In the genomic region with DNA sequence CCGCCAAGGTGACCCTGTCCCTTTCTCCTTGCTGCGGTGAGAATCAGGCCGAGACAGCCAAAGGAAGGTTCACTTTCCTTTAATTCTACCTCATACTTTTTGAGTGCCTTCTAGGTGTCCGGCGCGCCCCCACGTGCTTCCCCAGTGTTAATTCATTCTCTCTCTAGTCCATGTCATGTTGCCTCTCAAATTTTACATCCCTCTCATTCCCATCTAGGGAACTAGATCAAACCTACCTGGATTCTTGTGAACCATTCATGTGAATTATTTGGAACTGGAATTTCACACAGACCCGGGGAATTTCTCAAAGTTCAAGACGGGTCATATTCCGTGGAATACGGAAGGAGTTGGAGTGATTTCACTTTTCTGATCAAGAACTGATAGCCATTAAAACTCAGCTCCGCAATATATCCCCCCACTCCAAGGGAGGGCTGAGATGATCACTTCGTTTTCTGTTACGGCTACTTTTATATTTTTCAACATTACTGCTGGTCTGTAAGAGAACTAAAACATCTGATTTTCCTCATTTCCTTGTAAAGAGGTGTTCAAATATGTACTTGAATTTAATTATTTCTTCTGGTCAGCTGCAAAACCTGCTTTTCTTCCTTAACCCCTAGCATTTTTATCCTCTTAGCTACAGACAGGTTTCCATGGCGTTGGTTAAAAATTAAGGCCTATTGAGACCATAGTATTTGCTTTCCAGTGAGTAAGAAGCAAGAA, we compare ENCODE assay signal across 8 cellular contexts. TPM values are rescaled to one million over a fixed set of nuclear protein-coding genes. Genes with fewer than 3 reads are reported as not detected.
DNase-seq lines count a peak whose midpoint lies in the region; ATAC-seq and TF ChIP-seq lines count a peak whose summit lies in the region.

No MANE protein-coding gene starts in this region.

- H3K9me3 ChIP-seq in PC-3 (ENCODE audit: low read length) (no peaks in the 10 kb centered on the region), ectodermal cell (ENCODE audit: control insufficient read depth, low read length) (no peaks in the 10 kb centered on the region)

- ATAC-seq in PC-3 (no peak; the same call in 1 of the 2 replicates), natural killer cell (no peak), HG02588 (IDR thresholded peaks at IDR 0.05; ENCODE audit: unreplicated experiment) (no peak)

- H3K79me2 ChIP-seq in PC-3 (ENCODE audit: low read length), result peaks cover 43% of the 10 kb centered on the region

- H3K4me1 Mint-ChIP-seq in natural killer cell, result peaks cover 43 to 47% of the 10 kb centered on the region in 2 donors

- no peaks in the 10 kb centered on the region for H3K36me3 Mint-ChIP-seq in natural killer cell

- H3K27ac ChIP-seq in PC-3 (ENCODE audit: low read length) (peak overlapping the region; percentile 97), ectodermal cell (ENCODE audit: insufficient read depth, low read depth, low read length, poor library complexity, severe bottlenecking) (peak overlapping the region; percentile 65)

- no peak for DNase-seq in PC-3
- no peak for DNase-seq in natural killer cell
- no peak for DNase-seq in NCI-H187 treated with DMSO at 0.1 percent for 48 hours (lab: John Stamatoyannopoulos, UW)
- no peak for DNase-seq in NCI-H1105 (lab: John Stamatoyannopoulos, UW)
- no peak for DNase-seq in D341Med (ENCODE audit: low spot score)

- peaks cover 27% of the 10 kb centered on the region for H3F3A ChIP-seq in PC-3 (ENCODE audit: low read length, unreplicated experiment)

- TF ChIP-seq CTCF in GM12872 (IDR thresholded peaks at IDR 0.05; ENCODE audit: insufficient read depth, low read depth, low read length) (peak; percentile 24; the same call in 1 of the 3 replicates), PC-3 (conservative IDR thresholded peaks at IDR 0.05; ENCODE audit: low read depth, low read length) (peak; percentile 40), natural killer cell (IDR thresholded peaks at IDR 0.05) (peak; percentile 39)

- H3K9ac ChIP-seq in PC-3 (ENCODE audit: low read length), result peak overlapping the region; percentile 100

- BruUV-seq in PC-3 (replicated peaks; lab: Mats Ljungman, UMichigan), result TSS peak; percentile 77

- CTCF ChIA-PET in PC-3 (lab: Charles Lee), result interaction anchor here (0.6 to 0.7 kb wide), 4 partner anchors 7 to 108 kb away, joined by 3 to 4 read pairs (median 4); no protein-coding TSS in a partner anchor

- intact Hi-C loops in PC-3 (cut with micrococcal nuclease) (loop anchor here (1.0 to 5.0 kb wide), 3 partner anchors 11 to 38 kb away; no protein-coding TSS in a partner anchor), natural killer cell (cut with micrococcal nuclease) (loop anchor here (2.0 to 10.0 kb wide), 3 partner anchors 21 to 1035 kb away; a partner anchor contains a TSS)

- H4K20me1 ChIP-seq in PC-3 (ENCODE audit: low read length), result peaks cover 32% of the 10 kb centered on the region

- 24 to 26% methylated on average over 14 to 15 of the region's 15 CpGs for WGBS in ectodermal cell, 2 experiments

- H3K9me3 Mint-ChIP-seq in natural killer cell, result no peaks in the 10 kb centered on the region

- peaks cover 32% of the 10 kb centered on the region for H3K4me1 ChIP-seq in PC-3 (ENCODE audit: insufficient read depth, low read length)
- peaks cover 33% of the 10 kb centered on the region for H3K4me1 ChIP-seq in ectodermal cell (ENCODE audit: control insufficient read depth, insufficient read depth, low read length)

- peak overlapping the region; percentile 87 for H3K4me3 Mint-ChIP-seq in natural killer cell

- no peaks in the 10 kb centered on the region for H3K27me3 Mint-ChIP-seq in natural killer cell (ENCODE audit: low read depth in 2 of 2)

- H3K27me3 ChIP-seq in PC-3 (ENCODE audit: low read length), result no peaks in the 10 kb centered on the region
- H3K27me3 ChIP-seq in ectodermal cell (ENCODE audit: control insufficient read depth, insufficient read depth, low read length, poor library complexity, severe bottlenecking), result no peaks in the 10 kb centered on the region

- H3K36me3 ChIP-seq in PC-3 (ENCODE audit: low read depth, low read length) (peaks cover 32% of the 10 kb centered on the region), ectodermal cell (ENCODE audit: control insufficient read depth, insufficient read depth, low read length) (peaks cover 12% of the 10 kb centered on the region)

- peak overlapping the region; percentile 95 to 96 for H3K27ac Mint-ChIP-seq in natural killer cell

- no peaks in the 10 kb centered on the region for H3K9me2 ChIP-seq in PC-3 (replicated peaks; ENCODE audit: low read length)

- H3K4me3 ChIP-seq in PC-3 (ENCODE audit: low read length), result peak overlapping the region; percentile 95
- H3K4me3 ChIP-seq in ectodermal cell (ENCODE audit: insufficient read depth, low read depth, low read length), result peak overlapping the region; percentile 98

- POLR2A ChIA-PET in PC-3 (lab: Charles Lee; ENCODE audit: unreplicated experiment), result interaction anchor here (1.1 kb wide), 1 partner anchor 13 kb away, joined by 4 read pairs; no protein-coding TSS in a partner anchor

- H2AFZ ChIP-seq in PC-3 (ENCODE audit: low read length), result peak overlapping the region; percentile 80

- peak overlapping the region; percentile 90 for H3K4me2 ChIP-seq in PC-3 (ENCODE audit: low read length)

RNA-seq across cellular contexts. Expression of a gene that starts 1.0 kb away (rescaled TPM):
- 3,669 and 3,712 TPM in 2 replicates for total RNA-seq in PC-3 (2014; rRNA removed)
- polyA plus RNA-seq in ectodermal cell (2013, experiment 1 of 4), result 1,944 TPM
- polyA plus RNA-seq in ectodermal cell (2013, experiment 2 of 4), result 1,655 TPM
- polyA plus RNA-seq in ectodermal cell (2013, experiment 3 of 4), result 1,164 TPM
- polyA plus RNA-seq in ectodermal cell (2013, experiment 4 of 4), result 1,145 TPM
- 100 to 1,000 TPM; 254 to 299 (median 266) TPM for total RNA-seq in natural killer cell

Comparison
In these comparisons a context has a peak if more than half of its experiments do, and no peak if none do; other contexts are left out.
1. RNA of a gene that starts 1.0 kb away (total RNA-seq): 3,669 to 3,712 TPM in PC-3; 254 to 299 TPM in natural killer cell; every median in the first group is over 10 times any median in the second.
2. Peak in every context shown above with its lines, with median percentiles within 50 percentile points of each other: CTCF ChIP-seq.